18 cellular contexts compared by ENCODE assay signal in the genomic region with DNA sequence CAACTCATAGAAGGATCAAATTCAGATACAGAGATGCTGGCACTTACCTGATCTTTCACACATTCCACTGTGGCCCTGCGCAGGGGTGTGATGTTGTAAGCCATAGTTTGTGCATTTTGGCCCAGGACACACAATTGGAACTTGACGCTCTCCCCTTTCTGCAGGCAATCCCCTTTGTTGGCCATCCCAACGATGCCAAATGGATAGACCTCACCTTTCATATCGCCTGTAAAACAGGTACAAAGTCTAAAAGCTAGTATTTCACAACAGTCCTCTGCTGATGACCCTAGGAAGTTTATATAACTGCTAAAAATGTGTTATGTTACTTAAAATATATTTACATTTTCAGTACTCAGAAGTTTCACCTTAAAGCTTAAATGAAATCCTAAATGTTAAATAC. TPM values are rescaled to one million over a fixed set of nuclear protein-coding genes. Genes with fewer than 3 reads are reported as not detected.
DNase-seq lines count a peak whose midpoint lies in the region; ATAC-seq and TF ChIP-seq lines count a peak whose summit lies in the region.
"Had no signal": no experiment of that assay in that cellular context is flagged by ENCODE, and none has a peak within 500 bp of the region (broad histone marks: within the 10 kb centered on the region; RNA-seq: fewer than 3 reads in every experiment).

No MANE protein-coding gene starts in this region.

- peak overlapping the region; percentile 17 for H3K27ac Mint-ChIP-seq in activated CD4-positive, alpha-beta T cell treated with anti-CD3 and anti-CD28 coated beads, Interleukin-2, amount 10 ng/mL, durations not matched to agents 24 days and 14 days
- no peak overlapping the region for H3K27ac Mint-ChIP-seq in stimulated activated naive CD8-positive, alpha-beta T cell treated with anti-CD3 and anti-CD28 coated beads, Interleukin-15, amount 100 ng/mL, for 72 hours

- H3K4me1 Mint-ChIP-seq in activated CD4-positive, alpha-beta T cell treated with anti-CD3 and anti-CD28 coated beads, Interleukin-2, amount 10 ng/mL, durations not matched to agents 24 days and 14 days = peaks cover 15% of the 10 kb centered on the region
- H3K4me1 Mint-ChIP-seq in stimulated activated naive CD8-positive, alpha-beta T cell treated with anti-CD3 and anti-CD28 coated beads, Interleukin-15, amount 100 ng/mL, for 72 hours = peaks cover 32% of the 10 kb centered on the region

- peaks cover 62% of the 10 kb centered on the region for H3F3A ChIP-seq in PC-9 (ENCODE audit: insufficient read depth, low read depth)

- TF ChIP-seq CTCF in PC-9 (conservative IDR thresholded peaks at IDR 0.05) = no peak

- H3K9me3 ChIP-seq in PC-9 (ENCODE audit: insufficient read depth, low read depth) (no peaks in the 10 kb centered on the region), skeletal muscle tissue (ENCODE audit: control insufficient read depth in 3 of 3, low read length in 3 of 3) (no peaks in the 10 kb centered on the region)
- H3K9me3 ChIP-seq: BLaER1 had no signal

- peak overlapping the region; percentile 42 for H3K27ac ChIP-seq in PC-9
- peak overlapping the region; percentile 39 for H3K27ac ChIP-seq in skeletal muscle tissue (ENCODE audit: low read depth, low read length)
- H3K27ac ChIP-seq: BLaER1 had no signal

- POLR2A ChIA-PET in PC-9 (lab: Charles Lee; ENCODE audit: unreplicated experiment) = no interaction called here

- no peak overlapping the region for H2AFZ ChIP-seq in PC-9

- peaks cover 86% of the 10 kb centered on the region for H3K36me3 Mint-ChIP-seq in activated CD4-positive, alpha-beta T cell treated with anti-CD3 and anti-CD28 coated beads, Interleukin-2, amount 10 ng/mL, durations not matched to agents 24 days and 14 days (ENCODE audit: low read depth)

- intact Hi-C loops in activated CD4-positive, alpha-beta T cell treated with anti-CD3 and anti-CD28 coated beads, Interleukin-2, amount 10 ng/mL, durations not matched to agents 24 days and 14 days (cut with micrococcal nuclease) = no loop called here
- intact Hi-C loops in PC-9 (cut with micrococcal nuclease; ENCODE audit: unreplicated experiment) = no loop called here
- intact Hi-C loops in left colon (cut with DNase I, micrococcal nuclease) = no loop called here

- CTCF ChIA-PET in PC-9 (lab: Charles Lee) = no interaction called here

- H3K4me1 ChIP-seq in PC-9 (replicated peaks; ENCODE audit: insufficient read depth) = peaks cover 41% of the 10 kb centered on the region
- peaks cover 26 to 46% (median 44%) of the 10 kb centered on the region in 3 donors for H3K4me1 ChIP-seq in skeletal muscle tissue (ENCODE audit: control insufficient read depth in 3 of 3, insufficient read depth in 3 of 3, low read length in 3 of 3)

- H3K36me3 ChIP-seq in PC-9 (ENCODE audit: low read depth) = peaks cover 73% of the 10 kb centered on the region
- peaks cover 39 to 75% (median 73%) of the 10 kb centered on the region in 3 donors for H3K36me3 ChIP-seq in skeletal muscle tissue (ENCODE audit: control insufficient read depth in 3 of 3, insufficient read depth in 3 of 3, low read length in 3 of 3)

- H3K9me2 ChIP-seq in PC-9 (ENCODE audit: insufficient read depth) = no peaks in the 10 kb centered on the region

- BruUV-seq in PC-9 (replicated peaks; lab: Mats Ljungman, UMichigan) = no TSS peak

- no peak overlapping the region for H3K4me3 Mint-ChIP-seq in activated CD4-positive, alpha-beta T cell treated with anti-CD3 and anti-CD28 coated beads, Interleukin-2, amount 10 ng/mL, durations not matched to agents 24 days and 14 days
- H3K4me3 Mint-ChIP-seq in stimulated activated naive CD8-positive, alpha-beta T cell treated with anti-CD3 and anti-CD28 coated beads, Interleukin-15, amount 100 ng/mL, for 72 hours = no peak overlapping the region

- H3K9ac ChIP-seq in skeletal muscle tissue (ENCODE audit: low read depth in 1 of 3, low read length in 3 of 3) = no peak overlapping the region
- H3K9ac ChIP-seq: BLaER1 had no signal

- no peak overlapping the region for H3K4me3 ChIP-seq in PC-9
- H3K4me3 ChIP-seq in skeletal muscle tissue (ENCODE audit: low read length in 3 of 3) = no peak overlapping the region
- H3K4me3 ChIP-seq: BLaER1 had no signal

- H3K27me3 ChIP-seq in PC-9 (ENCODE audit: insufficient read depth, low read depth) (no peaks in the 10 kb centered on the region), skeletal muscle tissue (ENCODE audit: control insufficient read depth in 3 of 3, insufficient read depth in 3 of 3, low read length in 3 of 3) (no peaks in the 10 kb centered on the region)
- H3K27me3 ChIP-seq: BLaER1 had no signal

- no peaks in the 10 kb centered on the region for H3K9me3 Mint-ChIP-seq in activated CD4-positive, alpha-beta T cell treated with anti-CD3 and anti-CD28 coated beads, Interleukin-2, amount 10 ng/mL, durations not matched to agents 24 days and 14 days
- H3K9me3 Mint-ChIP-seq in stimulated activated naive CD8-positive, alpha-beta T cell treated with anti-CD3 and anti-CD28 coated beads, Interleukin-15, amount 100 ng/mL, for 72 hours = no peaks in the 10 kb centered on the region

- ATAC-seq in left colon = peak; percentile 32
- no peak for ATAC-seq in stimulated activated naive CD8-positive, alpha-beta T cell treated with anti-CD3 and anti-CD28 coated beads, Interleukin-15, amount 100 ng/mL, for 72 hours

- DNase-seq in activated CD4-positive, alpha-beta T cell treated with anti-CD3 and anti-CD28 coated beads, Interleukin-2, amount 10 ng/mL, durations not matched to agents 24 days and 14 days = no peak
- no peak for DNase-seq in activated CD4-positive, alpha-beta T cell treated with anti-CD3 and anti-CD28 coated beads for 48 hours
- DNase-seq in PC-9 = no peak
- no peak for DNase-seq in left colon
- no peak for DNase-seq in NCI-H2196 (lab: John Stamatoyannopoulos, UW; ENCODE audit: unreplicated experiment)
- DNase-seq in cerebellum (ENCODE audit: low spot score) = no peak
- DNase-seq in stimulated activated naive CD8-positive, alpha-beta T cell treated with anti-CD3 and anti-CD28 coated beads, Interleukin-15, amount 100 ng/mL, for 72 hours = no peak
- DNase-seq: 8988T, DMS153, H7, MV-4-11, NCI-H1417 treated with DMSO at 0.1 percent for 48 hours, NCI-H2029 treated with DMSO at 0.1 percent for 48 hours, NCI-H510A treated with DMSO at 0.1 percent for 48 hours, RPMI8226 had no signal

- H3K4me2 ChIP-seq in PC-9 = no peak overlapping the region
- H3K4me2 ChIP-seq: BLaER1 had no signal

- peaks cover 16% of the 10 kb centered on the region for H4K20me1 ChIP-seq in PC-9 (ENCODE audit: insufficient read depth)

- H3K79me2 ChIP-seq in PC-9 (ENCODE audit: low read depth) = peaks cover 13% of the 10 kb centered on the region

- H3K27me3 Mint-ChIP-seq in activated CD4-positive, alpha-beta T cell treated with anti-CD3 and anti-CD28 coated beads, Interleukin-2, amount 10 ng/mL, durations not matched to agents 24 days and 14 days = no peaks in the 10 kb centered on the region
- no peaks in the 10 kb centered on the region for H3K27me3 Mint-ChIP-seq in stimulated activated naive CD8-positive, alpha-beta T cell treated with anti-CD3 and anti-CD28 coated beads, Interleukin-15, amount 100 ng/mL, for 72 hours

RNA-seq across cellular contexts. Expression of gene NRAS, which starts 3.9 kb away (rescaled TPM):
- 60.7 and 61.4 TPM in 2 replicates for total RNA-seq in activated CD4-positive, alpha-beta T cell treated with anti-CD3 and anti-CD28 coated beads, Interleukin-2, amount 10 ng/mL, durations not matched to agents 24 days and 14 days
- 28.5 and 37.8 TPM in 2 replicates for total RNA-seq in PC-9 (2021)
- 10 to 100 TPM; 48.4 to 63.6 TPM for total RNA-seq in left colon
- total RNA-seq in skeletal muscle tissue = 31.8 TPM
- 49.7 TPM for total RNA-seq in cerebellum

RNA-seq across cellular contexts. Expression of gene AMPD1, which starts 25.1 kb away (rescaled TPM):
- not detected in 2 replicates for total RNA-seq in activated CD4-positive, alpha-beta T cell treated with anti-CD3 and anti-CD28 coated beads, Interleukin-2, amount 10 ng/mL, durations not matched to agents 24 days and 14 days
- total RNA-seq in PC-9 (2021) (not detected in 2 replicates), left colon (1 to 10 TPM in 1 of 2 donors, under 1 TPM in 1; 0.82 to 2.2 TPM), skeletal muscle tissue (40.7 TPM), cerebellum (not detected)
- total RNA-seq: HT-29 had no signal

RNA-seq across cellular contexts. Expression of gene CSDE1, which starts 37.3 kb away (rescaled TPM):
- 418 and 419 TPM in 2 replicates for total RNA-seq in activated CD4-positive, alpha-beta T cell treated with anti-CD3 and anti-CD28 coated beads, Interleukin-2, amount 10 ng/mL, durations not matched to agents 24 days and 14 days
- total RNA-seq in PC-9 (2021) = 536 and 650 TPM in 2 replicates
- 100 to 1,000 TPM; 396 to 464 TPM for total RNA-seq in left colon
- 657 TPM for total RNA-seq in skeletal muscle tissue
- total RNA-seq in cerebellum = 356 TPM

RNA-seq across cellular contexts. Expression of gene DENND2C, which starts 50.6 kb away (rescaled TPM):
- total RNA-seq in activated CD4-positive, alpha-beta T cell treated with anti-CD3 and anti-CD28 coated beads, Interleukin-2, amount 10 ng/mL, durations not matched to agents 24 days and 14 days = 0.12 and 0.21 TPM in 2 replicates
- total RNA-seq in PC-9 (2021) = 0.70 and 1.1 TPM in 2 replicates
- total RNA-seq in left colon = 1 to 10 TPM in 1 of 2 donors, under 1 TPM in 1; 0.64 to 1.3 TPM
- total RNA-seq in skeletal muscle tissue = 7.8 TPM
- total RNA-seq in cerebellum = 1.6 TPM
- total RNA-seq: HT-29 had no signal

RNA-seq across cellular contexts. Expression of gene SIKE1, which starts 60.0 kb away (rescaled TPM):
- total RNA-seq in activated CD4-positive, alpha-beta T cell treated with anti-CD3 and anti-CD28 coated beads, Interleukin-2, amount 10 ng/mL, durations not matched to agents 24 days and 14 days = 64.4 and 65.8 TPM in 2 replicates
- total RNA-seq in PC-9 (2021) (61.4 and 61.9 TPM in 2 replicates), left colon (10 to 100 TPM; 34.7 to 44.9 TPM), skeletal muscle tissue (27.7 TPM), cerebellum (88.4 TPM)

Comparison
In these comparisons a context has a peak if more than half of its experiments do, and no peak if none do; other contexts are left out.
1. RNA of gene AMPD1, which starts 25.1 kb away (total RNA-seq): 40.7 TPM in skeletal muscle tissue (single experiment); 0.82 to 2.2 TPM in left colon, not detected in cerebellum (single experiment), not detected in activated CD4-positive, alpha-beta T cell treated with anti-CD3 and anti-CD28 coated beads, Interleukin-2, amount 10 ng/mL, durations not matched to agents 24 days and 14 days and not detected in PC-9; every median in the first group is over 10 times any median in the second.